13 cellular contexts compared by ENCODE assay signal in genomic region chr1:228782662-228783414, GRCh38. TPM values are rescaled to one million over a fixed set of nuclear protein-coding genes. Genes with fewer than 3 reads are reported as not detected.
DNase-seq lines count a peak whose midpoint lies in the region; ATAC-seq and TF ChIP-seq lines count a peak whose summit lies in the region.
"Had no signal": no experiment of that assay in that cellular context is flagged by ENCODE, and none has a peak within 500 bp of the region (broad histone marks: within the 10 kb centered on the region; RNA-seq: fewer than 3 reads in every experiment).

No MANE protein-coding gene starts in this region.

- no peaks in the 10 kb centered on the region for H3K27me3 Mint-ChIP-seq in activated CD4-positive, alpha-beta T cell treated with anti-CD3 and anti-CD28 coated beads for 36 hours
- no peaks in the 10 kb centered on the region for H3K27me3 Mint-ChIP-seq in type B pancreatic cell
- H3K27me3 Mint-ChIP-seq: effector memory CD8-positive, alpha-beta T cell had no signal

- no peak overlapping the region for H3K4me3 Mint-ChIP-seq in activated CD4-positive, alpha-beta T cell treated with anti-CD3 and anti-CD28 coated beads for 36 hours
- no peak overlapping the region for H3K4me3 Mint-ChIP-seq in type B pancreatic cell
- H3K4me3 Mint-ChIP-seq: effector memory CD8-positive, alpha-beta T cell; naive B cell had no signal

- H3K36me3 Mint-ChIP-seq in activated CD4-positive, alpha-beta T cell treated with anti-CD3 and anti-CD28 coated beads for 36 hours (ENCODE audit: low read depth) = no peaks in the 10 kb centered on the region
- H3K36me3 Mint-ChIP-seq in type B pancreatic cell = no peaks in the 10 kb centered on the region
- H3K36me3 Mint-ChIP-seq: naive B cell had no signal

- H3K27ac ChIP-seq in Panc1 (ENCODE audit: low read length) (no peak overlapping the region), foreskin keratinocyte (no peak overlapping the region), thyroid gland (no peak overlapping the region)

- in situ Hi-C loops in Panc1 (cut with HindIII; ENCODE audit: low pct_unique_long_range_greater_than_20kb, low sequenced_read_pairs) = no loop called here

- intact Hi-C loops in activated CD4-positive, alpha-beta T cell treated with anti-CD3 and anti-CD28 coated beads for 36 hours (cut with DNase I, micrococcal nuclease) = no loop called here
- intact Hi-C loops in Panc1 (cut with micrococcal nuclease; ENCODE audit: unreplicated experiment) (no loop called here), thyroid gland (cut with DNase I) (no loop called here)

- POLR2A ChIA-PET in activated CD4-positive, alpha-beta T cell treated with anti-CD3 and anti-CD28 coated beads for 36 hours (lab: Charles Lee) = no interaction called here
- POLR2A ChIA-PET in Panc1 (lab: Charles Lee) = interaction anchor here (0.6 kb wide), 1 partner anchor 408 kb away, joined by 4 read pairs; no protein-coding TSS in a partner anchor

- no TSS peak for BruUV-seq in Panc1 (replicated peaks; lab: Mats Ljungman, UMichigan)

- CTCF ChIA-PET in activated CD4-positive, alpha-beta T cell treated with anti-CD3 and anti-CD28 coated beads for 36 hours (lab: Charles Lee) = interaction anchor here (0.7 kb wide), 1 partner anchor 1705 kb away, joined by 4 read pairs; no protein-coding TSS in a partner anchor
- CTCF ChIA-PET in Panc1 (lab: Charles Lee) = interaction anchor here (0.9 kb wide), 1 partner anchor 430 kb away, joined by 3 read pairs; no protein-coding TSS in a partner anchor

- ATAC-seq in activated CD4-positive, alpha-beta T cell treated with anti-CD3 and anti-CD28 coated beads for 36 hours = peak; percentile 58
- ATAC-seq in Panc1 (peak; percentile 62; the same call in 1 of the 2 replicates), foreskin keratinocyte (peak; percentile 37)
- ATAC-seq: effector memory CD8-positive, alpha-beta T cell had no signal

- H3K36me3 ChIP-seq in Panc1 (ENCODE audit: control insufficient read depth, insufficient read depth, low read length) (no peaks in the 10 kb centered on the region), thyroid gland (no peaks in the 10 kb centered on the region)

- H3K27me3 ChIP-seq in Panc1 (ENCODE audit: control insufficient read depth, insufficient read depth, low read length) (no peaks in the 10 kb centered on the region), foreskin keratinocyte (peaks cover 20% of the 10 kb centered on the region), thyroid gland (no peaks in the 10 kb centered on the region)

- H3K4me3 ChIP-seq in Panc1 (ENCODE audit: low read depth in 2 of 2, low read length in 2 of 2) = no peak overlapping the region
- H3K4me3 ChIP-seq in thyroid gland (replicated peaks in 1 of 3) = no peak overlapping the region

- peaks cover 2% of the 10 kb centered on the region for H3K9me3 Mint-ChIP-seq in activated CD4-positive, alpha-beta T cell treated with anti-CD3 and anti-CD28 coated beads for 36 hours (ENCODE audit: low read depth)
- H3K9me3 Mint-ChIP-seq in type B pancreatic cell = peaks cover 7% of the 10 kb centered on the region
- H3K9me3 Mint-ChIP-seq: effector memory CD8-positive, alpha-beta T cell had no signal

- no peaks in the 10 kb centered on the region for H3K4me1 Mint-ChIP-seq in activated CD4-positive, alpha-beta T cell treated with anti-CD3 and anti-CD28 coated beads for 36 hours
- peaks cover 40% of the 10 kb centered on the region for H3K4me1 Mint-ChIP-seq in type B pancreatic cell (ENCODE audit: unreplicated experiment)
- H3K4me1 Mint-ChIP-seq: naive B cell had no signal

- H3K27ac Mint-ChIP-seq in activated CD4-positive, alpha-beta T cell treated with anti-CD3 and anti-CD28 coated beads for 36 hours = no peak overlapping the region
- H3K27ac Mint-ChIP-seq in type B pancreatic cell = no peak overlapping the region
- H3K27ac Mint-ChIP-seq: activated naive CD4-positive, alpha-beta T cell treated with anti-CD3 and anti-CD28 coated beads, Interleukin-2, amount 50 U/mL, for 72 hours; effector memory CD8-positive, alpha-beta T cell; naive B cell had no signal

- DNase-seq in activated CD4-positive, alpha-beta T cell treated with anti-CD3 and anti-CD28 coated beads for 36 hours = no peak
- DNase-seq in activated CD4-positive, alpha-beta T cell treated with anti-CD3 and anti-CD28 coated beads for 4 hours = no peak
- DNase-seq in Panc1 (ENCODE audit: low read depth, low spot score) (no peak), foreskin keratinocyte (peak in 1 of 2 donors; percentile 21), thyroid gland (peak; percentile 57 to 59), type B pancreatic cell (ENCODE audit: extremely low spot score, unreplicated experiment) (no peak), NCI-H1092 treated with DMSO at 0.1 percent for 48 hours (lab: John Stamatoyannopoulos, UW) (no peak), NCI-H1930 (lab: John Stamatoyannopoulos, UW) (no peak)
- DNase-seq: activated CD4-positive, alpha-beta T cell treated with anti-CD3 and anti-CD28 coated beads, Interleukin-2, amount 50 U/mL, for 48 hours; effector memory CD8-positive, alpha-beta T cell; naive B cell; NCI-H524 treated with DMSO at 0.1 percent for 48 hours had no signal

- no peaks in the 10 kb centered on the region for H3K9me3 ChIP-seq in Panc1 (ENCODE audit: control insufficient read depth, insufficient read depth, low read depth, low read length)
- H3K9me3 ChIP-seq in thyroid gland = no peaks in the 10 kb centered on the region

- TF ChIP-seq POLR2A in thyroid gland (IDR thresholded peaks at IDR 0.05) = no peak

- 85 to 94% methylated on average over 5 of the region's 5 CpGs for WGBS in thyroid gland, 2 donors

- no peaks in the 10 kb centered on the region for H3K4me1 ChIP-seq in Panc1 (ENCODE audit: control insufficient read depth, insufficient read depth, low read length)
- no peaks in the 10 kb centered on the region for H3K4me1 ChIP-seq in foreskin keratinocyte
- H3K4me1 ChIP-seq in thyroid gland = peaks cover 7 to 31% of the 10 kb centered on the region in 2 donors

- TF ChIP-seq CTCF in Panc1 (IDR thresholded peaks at IDR 0.05) = no peak
- no peak for TF ChIP-seq CTCF in foreskin keratinocyte (conservative IDR thresholded peaks at IDR 0.05)
- no peak for TF ChIP-seq CTCF in thyroid gland (IDR thresholded peaks at IDR 0.05)
- no peak for TF ChIP-seq CTCF in type B pancreatic cell (conservative IDR thresholded peaks at IDR 0.05)

RNA-seq across cellular contexts. Expression of gene RHOU, which starts 47.6 kb away (rescaled TPM):
- total RNA-seq in activated CD4-positive, alpha-beta T cell treated with anti-CD3 and anti-CD28 coated beads for 36 hours = 1 to 10 TPM; 1.2 TPM
- total RNA-seq in Panc1 (2021; ENCODE audit: unreplicated experiment) = 9.2 TPM
- 4.7 TPM for polyA plus RNA-seq in Panc1 (2012; ENCODE audit: insufficient read length)
- total RNA-seq in foreskin keratinocyte = 0.46 and 1.1 TPM in 2 replicates
- 0.27 and 0.46 TPM in 2 replicates for polyA plus RNA-seq in foreskin keratinocyte
- total RNA-seq in thyroid gland = 10 to 100 TPM; 18.5 to 38.4 (median 23.5) TPM
- 81.1 and 121 TPM in 2 replicates for total RNA-seq in type B pancreatic cell (ENCODE audit: low replicate concordance)

Comparison
In these comparisons a context has a peak if more than half of its experiments do, and no peak if none do; other contexts are left out.
1. DNase-seq: peak in thyroid gland (2 of 2); none in activated CD4-positive, alpha-beta T cell treated with anti-CD3 and anti-CD28 coated beads for 36 hours (single experiment), activated CD4-positive, alpha-beta T cell treated with anti-CD3 and anti-CD28 coated beads for 4 hours (0 of 2), Panc1 (single experiment), type B pancreatic cell (single experiment), NCI-H1092 treated with DMSO at 0.1 percent for 48 hours (single experiment) and NCI-H1930 (0 of 2).
2. Peak in every context shown above with its lines, with median percentiles within 50 percentile points of each other: ATAC-seq.